8 cellular contexts compared by ENCODE assay signal in genomic region chr21:36927718-36928117, GRCh38. TPM values are rescaled to one million over a fixed set of nuclear protein-coding genes. Genes with fewer than 3 reads are reported as not detected.
A peak's percentile ranks its signal among the peaks of the same experiment; 100 is the strongest.
DNase-seq lines count a peak whose midpoint lies in the region; ATAC-seq lines count a peak whose summit lies in the region.

No MANE protein-coding gene starts in this region.

- H3K4me1 Mint-ChIP-seq in naive thymus-derived CD8-positive, alpha-beta T cell: peaks cover 5 to 13% (median 9%) of the 10 kb centered on the region in 4 donors

- peak; percentile 82 for ATAC-seq in esophagus mucosa
- ATAC-seq in naive thymus-derived CD8-positive, alpha-beta T cell: peak; percentile 55 to 67

- H3K4me3 Mint-ChIP-seq in naive thymus-derived CD8-positive, alpha-beta T cell: no peak overlapping the region

- peaks cover 0 to 42% (median 3%) of the 10 kb centered on the region in 3 donors for H3K36me3 Mint-ChIP-seq in naive thymus-derived CD8-positive, alpha-beta T cell

- in situ Hi-C loops in Caki2 (cut with HindIII; ENCODE audit: low pct_unique_long_range_greater_than_20kb, low sequenced_read_pairs): no loop called here

- H3K9me3 Mint-ChIP-seq in naive thymus-derived CD8-positive, alpha-beta T cell: no peaks in the 10 kb centered on the region

- H3K27me3 Mint-ChIP-seq in naive thymus-derived CD8-positive, alpha-beta T cell: no peaks in the 10 kb centered on the region

- H3K27ac Mint-ChIP-seq in naive thymus-derived CD8-positive, alpha-beta T cell: no peak overlapping the region

- peak; percentile 62 for DNase-seq in Caki2 (ENCODE audit: low read depth)
- DNase-seq in HuH-7 (ENCODE audit: low spot score): peak; percentile 64
- peak; percentile 88 for DNase-seq in OCI-M1 (lab: John Stamatoyannopoulos, UW)
- peak; percentile 58 for DNase-seq in activated T-cell treated with anti-CD3 and anti-CD28 coated beads for 24 hours (ENCODE audit: low read depth)
- peak; percentile 39 to 80 (median 60) for DNase-seq in naive thymus-derived CD8-positive, alpha-beta T cell
- DNase-seq in stimulated activated CD8-positive, alpha-beta memory T cell treated with anti-CD3 and anti-CD28 coated beads, Interleukin-7, amount 100 ng/mL, for 48 hours (ENCODE audit: extremely low read depth in 1 of 2, low read depth in 1 of 2): peak; percentile 41 to 48
- DNase-seq in NCI-H1048 (lab: John Stamatoyannopoulos, UW): no peak

- POLR2A ChIA-PET in naive thymus-derived CD8-positive, alpha-beta T cell (lab: Charles Lee): no interaction called here

RNA-seq across cellular contexts. Expression of gene HLCS, which starts 38.8 kb away (rescaled TPM):
- total RNA-seq in Caki2 (2014; rRNA removed; shearing (Covaris generic); ENCODE audit: low replicate concordance): 10.4 and 20.2 TPM in 2 replicates
- 11.6 TPM for total RNA-seq in esophagus mucosa
- 10 to 100 TPM; 12.3 to 13.4 TPM for total RNA-seq in naive thymus-derived CD8-positive, alpha-beta T cell
- polyA plus RNA-seq in naive thymus-derived CD8-positive, alpha-beta T cell: 10 to 100 TPM in 1 of 3 donors, 1 to 10 TPM in 2; 6.2 to 12.5 (median 8.6) TPM
